ENCODE assay signal across 12 cellular contexts in the genomic region with DNA sequence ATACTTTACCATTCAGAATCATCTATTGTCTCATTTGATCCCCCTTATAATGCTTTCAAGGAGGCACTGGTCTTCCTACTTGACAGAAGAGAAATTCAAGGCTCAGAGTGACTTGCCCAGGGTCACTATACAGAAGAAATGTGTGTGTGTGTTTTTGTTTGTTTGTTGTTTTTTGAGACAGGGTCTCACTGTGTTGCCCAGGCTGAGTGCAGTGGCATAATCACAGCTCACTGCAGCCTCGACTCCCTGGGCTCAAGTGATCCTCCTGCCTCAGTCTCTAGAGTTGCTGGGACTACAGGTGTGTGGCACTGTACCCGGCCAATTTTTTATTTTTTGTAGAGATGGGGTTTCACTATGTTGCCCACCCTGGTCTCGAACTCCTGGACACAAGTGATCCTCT.
"Had no signal": no experiment of that assay in that cellular context is flagged by ENCODE, and none has a peak within 500 bp of the region (broad histone marks: within the 10 kb centered on the region; RNA-seq: fewer than 3 reads in every experiment).

No MANE protein-coding gene starts in this region.

- H3K27ac Mint-ChIP-seq: activated CD4-positive, alpha-beta T cell treated with anti-CD3 and anti-CD28 coated beads, Interleukin-2, amount 10 ng/mL, durations not matched to agents 24 days and 14 days; activated naive CD4-positive, alpha-beta T cell treated with anti-CD3 and anti-CD28 coated beads for 36 hours had no signal

- H3K9me3 ChIP-seq: adrenal gland, tibial nerve had no signal

- H3K36me3 Mint-ChIP-seq: natural killer cell treated with Interleukin-12 subunit alpha and Interleukin-12 subunit beta and Interleukin-15 and Interleukin-18, amount 100 ng/mL, for 72 hours had no signal

- H3K27me3 ChIP-seq: adrenal gland, tibial nerve had no signal

- DNase-seq: activated CD4-positive, alpha-beta T cell treated with anti-CD3 and anti-CD28 coated beads, Interleukin-2, amount 10 ng/mL, durations not matched to agents 24 days and 14 days; activated naive CD4-positive, alpha-beta T cell treated with anti-CD3 and anti-CD28 coated beads for 36 hours; adrenal gland; dermis blood vessel endothelial cell; hippocampal formation; left ventricle myocardium superior; mesenchymal stem cell; stimulated activated CD4-positive, alpha-beta T cell treated with anti-CD3 and anti-CD28 coated beads, Interleukin-4, amount 100 ng/mL, for 1 hour; stimulated activated CD8-positive, alpha-beta memory T cell treated with anti-CD3 and anti-CD28 coated beads, Interleukin-4, amount 100 ng/mL, for 48 hours; stimulated activated naive CD8-positive, alpha-beta T cell treated with anti-CD3 and anti-CD28 coated beads, Interleukin-15, amount 100 ng/mL, for 72 hours had no signal

- H3K27ac ChIP-seq: adrenal gland had no signal

- H3K27me3 Mint-ChIP-seq: activated CD4-positive, alpha-beta T cell treated with anti-CD3 and anti-CD28 coated beads, Interleukin-2, amount 10 ng/mL, durations not matched to agents 24 days and 14 days; stimulated activated naive CD8-positive, alpha-beta T cell treated with anti-CD3 and anti-CD28 coated beads, Interleukin-15, amount 100 ng/mL, for 72 hours had no signal

- ATAC-seq: left ventricle myocardium superior had no signal

- H3K4me3 ChIP-seq: adrenal gland, tibial nerve had no signal

- H3K4me3 Mint-ChIP-seq: activated CD4-positive, alpha-beta T cell treated with anti-CD3 and anti-CD28 coated beads, Interleukin-2, amount 10 ng/mL, durations not matched to agents 24 days and 14 days; activated naive CD4-positive, alpha-beta T cell treated with anti-CD3 and anti-CD28 coated beads for 36 hours; natural killer cell treated with Interleukin-12 subunit alpha and Interleukin-12 subunit beta and Interleukin-15 and Interleukin-18, amount 100 ng/mL, for 72 hours; stimulated activated naive CD8-positive, alpha-beta T cell treated with anti-CD3 and anti-CD28 coated beads, Interleukin-15, amount 100 ng/mL, for 72 hours had no signal

- H3K9me3 Mint-ChIP-seq: activated CD4-positive, alpha-beta T cell treated with anti-CD3 and anti-CD28 coated beads, Interleukin-2, amount 10 ng/mL, durations not matched to agents 24 days and 14 days; activated naive CD4-positive, alpha-beta T cell treated with anti-CD3 and anti-CD28 coated beads for 36 hours; natural killer cell treated with Interleukin-12 subunit alpha and Interleukin-12 subunit beta and Interleukin-15 and Interleukin-18, amount 100 ng/mL, for 72 hours; stimulated activated naive CD8-positive, alpha-beta T cell treated with anti-CD3 and anti-CD28 coated beads, Interleukin-15, amount 100 ng/mL, for 72 hours had no signal

- H3K36me3 ChIP-seq: adrenal gland, tibial nerve had no signal
